Comparison of ENCODE assay signal across 1 cellular context in the genomic region with DNA sequence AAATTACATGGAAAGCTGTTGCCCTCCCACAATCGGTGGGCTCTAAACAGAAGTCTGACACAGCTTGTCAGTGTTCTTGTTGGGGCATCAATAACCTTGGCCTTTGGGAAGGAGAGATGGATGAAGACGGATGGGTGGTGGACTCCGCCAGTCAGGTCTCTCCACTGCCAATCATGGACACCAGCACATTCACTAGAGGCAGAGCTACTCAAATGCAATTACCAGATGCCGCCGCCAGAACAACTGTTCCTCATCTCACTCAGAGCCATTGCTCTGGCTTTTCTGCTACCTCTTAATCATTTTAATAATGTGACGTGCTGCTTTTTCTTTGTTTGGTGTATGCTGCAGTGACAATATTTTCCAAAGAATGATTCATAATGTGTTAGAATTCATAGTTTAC.
TF ChIP-seq lines count a peak whose summit lies in the region.

No MANE protein-coding gene starts in this region.

TF ChIP-seq in IMR-90, 13 proteins besides CTCF, POLR2A, EP300 and RAD21:
- no peak for TF ChIP-seq CEBPB (IDR thresholded peaks at IDR 0.05; ENCODE audit: low read depth, low read length)
- no peak for TF ChIP-seq MXI1 (IDR thresholded peaks at IDR 0.05; ENCODE audit: borderline replicate concordance, low read depth, low read length)
- no peak for TF ChIP-seq NFE2L2 (IDR thresholded peaks at IDR 0.05; ENCODE audit: low read depth, low read length)
- TF ChIP-seq, protein P1, sequence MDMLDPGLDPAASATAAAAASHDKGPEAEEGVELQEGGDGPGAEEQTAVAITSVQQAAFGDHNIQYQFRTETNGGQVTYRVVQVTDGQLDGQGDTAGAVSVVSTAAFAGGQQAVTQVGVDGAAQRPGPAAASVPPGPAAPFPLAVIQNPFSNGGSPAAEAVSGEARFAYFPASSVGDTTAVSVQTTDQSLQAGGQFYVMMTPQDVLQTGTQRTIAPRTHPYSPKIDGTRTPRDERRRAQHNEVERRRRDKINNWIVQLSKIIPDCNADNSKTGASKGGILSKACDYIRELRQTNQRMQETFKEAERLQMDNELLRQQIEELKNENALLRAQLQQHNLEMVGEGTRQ (IDR thresholded peaks at IDR 0.05; ENCODE audit: low read depth, low read length), result no peak
- TF ChIP-seq BHLHE40 (IDR thresholded peaks at IDR 0.05; ENCODE audit: low read depth, low read length), result no peak
- TF ChIP-seq MAZ (IDR thresholded peaks at IDR 0.05; ENCODE audit: borderline replicate concordance, low read depth, low read length), result no peak
- TF ChIP-seq SMC3 (IDR thresholded peaks at IDR 0.05; ENCODE audit: low read depth, low read length), result no peak
- TF ChIP-seq, protein P2, sequence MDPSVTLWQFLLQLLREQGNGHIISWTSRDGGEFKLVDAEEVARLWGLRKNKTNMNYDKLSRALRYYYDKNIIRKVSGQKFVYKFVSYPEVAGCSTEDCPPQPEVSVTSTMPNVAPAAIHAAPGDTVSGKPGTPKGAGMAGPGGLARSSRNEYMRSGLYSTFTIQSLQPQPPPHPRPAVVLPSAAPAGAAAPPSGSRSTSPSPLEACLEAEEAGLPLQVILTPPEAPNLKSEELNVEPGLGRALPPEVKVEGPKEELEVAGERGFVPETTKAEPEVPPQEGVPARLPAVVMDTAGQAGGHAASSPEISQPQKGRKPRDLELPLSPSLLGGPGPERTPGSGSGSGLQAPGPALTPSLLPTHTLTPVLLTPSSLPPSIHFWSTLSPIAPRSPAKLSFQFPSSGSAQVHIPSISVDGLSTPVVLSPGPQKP (IDR thresholded peaks at IDR 0.05; ENCODE audit: borderline replicate concordance, low read depth, low read length), result no peak
